In the genomic region with DNA sequence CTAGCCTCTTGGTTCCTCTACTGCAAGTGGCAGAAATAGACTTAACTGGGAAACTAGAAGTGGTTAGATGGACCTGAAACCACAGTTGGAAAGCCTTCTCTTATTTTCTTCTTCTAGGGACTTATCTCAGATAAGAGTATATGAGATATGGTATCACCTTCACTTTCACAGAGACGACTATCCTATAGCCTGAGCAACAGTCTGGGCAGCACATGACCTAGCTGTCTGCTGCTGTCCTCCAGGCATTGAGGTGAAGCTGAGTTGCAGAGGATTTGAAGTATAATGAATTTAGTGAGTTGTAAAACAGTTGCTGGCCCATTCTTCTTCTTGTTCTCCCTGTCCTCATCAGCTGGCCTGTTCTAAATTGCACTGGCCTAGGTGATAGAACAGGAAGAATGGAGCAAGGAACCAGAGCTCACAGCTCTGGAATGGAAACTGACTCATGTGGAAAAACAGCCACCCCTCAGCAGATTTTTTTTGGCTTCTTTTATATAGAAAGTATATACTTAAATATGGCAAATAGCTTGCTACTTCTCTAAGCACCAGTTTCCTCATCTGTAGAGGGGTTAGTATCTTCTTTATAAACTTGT, we compare ENCODE assay signal across 20 cellular contexts. TPM values are rescaled to one million over a fixed set of nuclear protein-coding genes. Genes with fewer than 3 reads are reported as not detected.
DNase-seq lines count a peak whose midpoint lies in the region; ATAC-seq and TF ChIP-seq lines count a peak whose summit lies in the region.
"Had no signal": no experiment of that assay in that cellular context is flagged by ENCODE, and none has a peak within 500 bp of the region (broad histone marks: within the 10 kb centered on the region; RNA-seq: fewer than 3 reads in every experiment).

No MANE protein-coding gene starts in this region.

- H3K27me3 ChIP-seq in MM.1S (replicated peaks; ENCODE audit: insufficient read depth, low read length), result no peaks in the 10 kb centered on the region
- no peaks in the 10 kb centered on the region for H3K27me3 ChIP-seq in endodermal cell (ENCODE audit: control insufficient read depth, insufficient read depth, low read length, poor library complexity, severe bottlenecking)
- H3K27me3 ChIP-seq: gastroesophageal sphincter, left lung had no signal

- H3K9ac ChIP-seq in MM.1S (ENCODE audit: low read length) (no peak overlapping the region), endodermal cell (ENCODE audit: extremely low read depth, low read length, poor library complexity, severe bottlenecking) (no peak overlapping the region)

- H3K9me2 ChIP-seq in MM.1S (replicated peaks; ENCODE audit: insufficient read depth, low read length), result no peaks in the 10 kb centered on the region

- WGBS in endodermal cell (ENCODE audit: insufficient coverage in 1 of 2, insufficient read length in 1 of 2), 2 experiments, result 55 to 80% methylated on average over 1 of the region's 1 CpG

- ATAC-seq in GM19395 (IDR thresholded peaks at IDR 0.05; ENCODE audit: unreplicated experiment), result no peak
- ATAC-seq: activated CD8-positive, alpha-beta memory T cell treated with anti-CD3 and anti-CD28 coated beads, Interleukin-2, amount 10 ng/mL, durations not matched to agents 7 days and 5 days; gastroesophageal sphincter; left lung; right cardiac atrium had no signal

- H3K4me2 ChIP-seq in MM.1S (ENCODE audit: low read depth, low read length), result peak overlapping the region; percentile 7; the same call in 1 of the 2 replicates

- H3K4me3 Mint-ChIP-seq in chondrocyte (ENCODE audit: unreplicated experiment), result no peak overlapping the region
- no peak overlapping the region for H3K4me3 Mint-ChIP-seq in endodermal cell
- H3K4me3 Mint-ChIP-seq: activated CD8-positive, alpha-beta memory T cell treated with anti-CD3 and anti-CD28 coated beads, Interleukin-2, amount 10 ng/mL, durations not matched to agents 7 days and 5 days; CD4-positive, alpha-beta memory T cell; stimulated activated naive CD8-positive, alpha-beta T cell treated with anti-CD3 and anti-CD28 coated beads, Interleukin-15, Interleukin-2, amounts not matched to agents 100 ng/mL and 50 ng/mL, for 24 hours had no signal

- no peak for TF ChIP-seq CTCF in AG10803 (conservative IDR thresholded peaks at IDR 0.05; ENCODE audit: low read length)
- TF ChIP-seq CTCF in MM.1S (IDR thresholded peaks at IDR 0.05; ENCODE audit: low read length), result no peak
- no peak for TF ChIP-seq CTCF in chondrocyte (IDR thresholded peaks at IDR 0.05)
- TF ChIP-seq CTCF in endodermal cell (conservative IDR thresholded peaks at IDR 0.05), result no peak

- H3K9me3 ChIP-seq in MM.1S (replicated peaks; ENCODE audit: insufficient read depth, low read length), result no peaks in the 10 kb centered on the region
- peaks cover 4% of the 10 kb centered on the region for H3K9me3 ChIP-seq in endodermal cell (ENCODE audit: control insufficient read depth, low read length)
- H3K9me3 ChIP-seq: gastroesophageal sphincter, left lung had no signal

- H3K27me3 Mint-ChIP-seq in chondrocyte (ENCODE audit: low read depth) (no peaks in the 10 kb centered on the region), endodermal cell (ENCODE audit: insufficient read depth) (no peaks in the 10 kb centered on the region)
- H3K27me3 Mint-ChIP-seq: activated CD8-positive, alpha-beta memory T cell treated with anti-CD3 and anti-CD28 coated beads, Interleukin-2, amount 10 ng/mL, durations not matched to agents 7 days and 5 days; CD4-positive, alpha-beta memory T cell; stimulated activated naive CD8-positive, alpha-beta T cell treated with anti-CD3 and anti-CD28 coated beads, Interleukin-15, Interleukin-2, amounts not matched to agents 100 ng/mL and 50 ng/mL, for 24 hours had no signal

- H3K27ac ChIP-seq in MM.1S (ENCODE audit: low read length), result no peak overlapping the region
- no peak overlapping the region for H3K27ac ChIP-seq in endodermal cell (ENCODE audit: low read depth, low read length)
- H3K27ac ChIP-seq: gastroesophageal sphincter, left lung had no signal

- H2AFZ ChIP-seq in MM.1S (ENCODE audit: low read length), result no peak overlapping the region

- no peaks in the 10 kb centered on the region for H3K36me3 ChIP-seq in MM.1S (replicated peaks; ENCODE audit: insufficient read depth, low read length)
- H3K36me3 ChIP-seq in endodermal cell (ENCODE audit: control insufficient read depth, insufficient read depth, low read length), result peaks cover 54% of the 10 kb centered on the region
- H3K36me3 ChIP-seq: left lung had no signal

- H3K4me3 ChIP-seq in AG10803 (ENCODE audit: low read length), result no peak overlapping the region
- H3K4me3 ChIP-seq in MM.1S (ENCODE audit: low read length), result no peak overlapping the region
- H3K4me3 ChIP-seq in endodermal cell (ENCODE audit: low read length), result no peak overlapping the region
- H3K4me3 ChIP-seq: gastroesophageal sphincter, left lung had no signal

- H3K4me1 ChIP-seq in MM.1S (ENCODE audit: low read length) (peaks cover 24% of the 10 kb centered on the region), endodermal cell (ENCODE audit: control insufficient read depth, insufficient read depth, low read length) (no peaks in the 10 kb centered on the region)
- H3K4me1 ChIP-seq: gastroesophageal sphincter, left lung had no signal

- H3K9me3 Mint-ChIP-seq in chondrocyte (ENCODE audit: low read depth) (no peaks in the 10 kb centered on the region), endodermal cell (no peaks in the 10 kb centered on the region)
- H3K9me3 Mint-ChIP-seq: activated T-helper 2 cell treated with anti-CD3 and anti-CD28 coated beads, Interferon-gamma antibody, Interleukin-2, Interleukin-4, amounts not matched to agents 10 μg/mL and 5 μg/mL and 100 μg/mL, durations not matched to agents 14 hours and 24 hours and 36 hours; CD4-positive, alpha-beta memory T cell; stimulated activated naive CD8-positive, alpha-beta T cell treated with anti-CD3 and anti-CD28 coated beads, Interleukin-15, Interleukin-2, amounts not matched to agents 100 ng/mL and 50 ng/mL, for 24 hours had no signal

- peaks cover 28% of the 10 kb centered on the region for H3K36me3 Mint-ChIP-seq in chondrocyte (ENCODE audit: low read depth)
- peaks cover 16% of the 10 kb centered on the region for H3K36me3 Mint-ChIP-seq in endodermal cell (ENCODE audit: low read depth)

- no peaks in the 10 kb centered on the region for H3K79me2 ChIP-seq in MM.1S (ENCODE audit: low read length)

- peaks cover 21% of the 10 kb centered on the region for H3K4me1 Mint-ChIP-seq in chondrocyte (ENCODE audit: low read depth)
- H3K4me1 Mint-ChIP-seq in endodermal cell, result peaks cover 6% of the 10 kb centered on the region
- H3K4me1 Mint-ChIP-seq: activated CD8-positive, alpha-beta memory T cell treated with anti-CD3 and anti-CD28 coated beads, Interleukin-2, amount 10 ng/mL, durations not matched to agents 7 days and 5 days; CD4-positive, alpha-beta memory T cell had no signal

- H4K20me1 ChIP-seq in MM.1S (ENCODE audit: insufficient read depth, low read length), result no peaks in the 10 kb centered on the region

- H3F3A ChIP-seq in MM.1S (ENCODE audit: insufficient read depth, low read length), result peaks cover 9% of the 10 kb centered on the region

- DNase-seq in AG10803 (ENCODE audit: low read depth) (peak; percentile 33), MM.1S (peak; percentile 59), chondrocyte (ENCODE audit: low spot score) (no peak), lung microvascular endothelial cell (ENCODE audit: low read depth in 2 of 2) (peak; percentile 29 to 56), endodermal cell (no peak), DMS114 treated with DMSO at 0.1 percent for 48 hours (lab: John Stamatoyannopoulos, UW; ENCODE audit: unreplicated experiment) (no peak)
- no peak for DNase-seq in activated CD4-positive, alpha-beta T cell treated with anti-CD3 and anti-CD28 coated beads, Interleukin-2, amount 50 U/mL, for 1 hour
- DNase-seq: activated CD4-positive, CD25-positive, alpha-beta regulatory T cell treated with anti-CD3 and anti-CD28 coated beads, Interleukin-2, amount 50 U/mL, for 72 hours; activated CD8-positive, alpha-beta memory T cell treated with anti-CD3 and anti-CD28 coated beads, Interleukin-2, amount 10 ng/mL, durations not matched to agents 7 days and 5 days; CD4-positive, alpha-beta memory T cell; DMS79; left lung; NCI-H1417; occipital lobe; right cardiac atrium; trophoblast cell had no signal

- H3K27ac Mint-ChIP-seq in chondrocyte (ENCODE audit: unreplicated experiment), result peak overlapping the region; percentile 77
- no peak overlapping the region for H3K27ac Mint-ChIP-seq in endodermal cell
- H3K27ac Mint-ChIP-seq: activated CD8-positive, alpha-beta memory T cell treated with anti-CD3 and anti-CD28 coated beads, Interleukin-2, amount 10 ng/mL, durations not matched to agents 7 days and 5 days; activated T-helper 2 cell treated with anti-CD3 and anti-CD28 coated beads, Interferon-gamma antibody, Interleukin-2, Interleukin-4, amounts not matched to agents 10 μg/mL and 5 μg/mL and 100 μg/mL, durations not matched to agents 14 hours and 24 hours and 36 hours; stimulated activated naive CD8-positive, alpha-beta T cell treated with anti-CD3 and anti-CD28 coated beads, Interleukin-15, Interleukin-2, amounts not matched to agents 100 ng/mL and 50 ng/mL, for 24 hours had no signal

RNA-seq across cellular contexts. Expression of a gene that starts 27.8 kb away (rescaled TPM):
- 33.5 to 66.6 TPM (median 33.5 TPM) in 3 replicates for total RNA-seq in chondrocyte
- total RNA-seq in lung microvascular endothelial cell, result 17.2 and 25.0 TPM in 2 replicates
- total RNA-seq in endodermal cell, result 10 to 100 TPM; 11.5 to 16.1 TPM
- polyA plus RNA-seq in endodermal cell (2013, experiment 1 of 2), result 11.4 TPM
- polyA plus RNA-seq in endodermal cell (2013, experiment 2 of 2), result 12.3 TPM

Comparison
In these comparisons a context has a peak if more than half of its experiments do, and no peak if none do; other contexts are left out.
1. DNase-seq: peak in AG10803 (single experiment), MM.1S (single experiment) and lung microvascular endothelial cell (2 of 2); none in chondrocyte (single experiment), endodermal cell (single experiment), activated CD4-positive, alpha-beta T cell treated with anti-CD3 and anti-CD28 coated beads, Interleukin-2, amount 50 U/mL, for 1 hour (single experiment) and DMS114 treated with DMSO at 0.1 percent for 48 hours (single experiment).